In genomic region chr5:82351754-82352145, GRCh38 we compare ENCODE assay signal across 1 cellular context.
TF ChIP-seq lines count a peak whose summit lies in the region.

No MANE protein-coding gene starts in this region.

TF ChIP-seq in H1, 55 proteins besides CTCF, POLR2A, EP300 and RAD21:
- TF ChIP-seq CTBP2 (IDR thresholded peaks at IDR 0.05; ENCODE audit: borderline replicate concordance, insufficient read depth, insufficient read length, low read length) (no peak), MAFK (IDR thresholded peaks at IDR 0.05; ENCODE audit: low read depth, low read length) (0 out of 2 replicates have a peak, but pooled peaks have one; percentile 42)
